Comparison of ENCODE assay signal across 20 cellular contexts in genomic region chr1:16211824-16212223, GRCh38. TPM values are rescaled to one million over a fixed set of nuclear protein-coding genes. Genes with fewer than 3 reads are reported as not detected.
DNase-seq lines count a peak whose midpoint lies in the region; ATAC-seq and TF ChIP-seq lines count a peak whose summit lies in the region.
"Had no signal": no experiment of that assay in that cellular context is flagged by ENCODE, and none has a peak within 500 bp of the region (broad histone marks: within the 10 kb centered on the region; RNA-seq: fewer than 3 reads in every experiment).

No MANE protein-coding gene starts in this region.

- no peak for TF ChIP-seq POLR2A in esophagus squamous epithelium (IDR thresholded peaks at IDR 0.05)
- no peak for TF ChIP-seq POLR2A in thyroid gland (IDR thresholded peaks at IDR 0.05)

- DNase-seq in RWPE2 (ENCODE audit: low spot score) (no peak), esophagus squamous epithelium (lab: John Stamatoyannopoulos, UW) (no peak), thyroid gland (no peak), T-helper 2 cell (no peak), UCSD-AML1 (lab: John Stamatoyannopoulos, UW; ENCODE audit: unreplicated experiment) (no peak)
- DNase-seq: activated CD4-positive, alpha-beta memory T cell treated with anti-CD3 and anti-CD28 coated beads for 36 hours; activated naive CD4-positive, alpha-beta T cell treated with Interleukin-2 at 50 U/mL for 16 hours; activated T-cell treated with anti-CD3 and anti-CD28 coated beads, Interleukin-2, amount 50 U/mL, for 1 hour; CD8-positive, alpha-beta memory T cell; cerebellar nuclear complex; effector CD8-positive, alpha-beta T cell; glutamatergic neuron; GOT3; NCI-H2171 treated with DMSO at 0.1 percent for 48 hours; SHP77; T-cell; tibial artery had no signal

- H3K4me1 ChIP-seq in RWPE2 (ENCODE audit: insufficient read depth, poor library complexity, severe bottlenecking), result peaks cover 6% of the 10 kb centered on the region
- H3K4me1 ChIP-seq in esophagus squamous epithelium, result peaks cover 34 to 93% (median 52%) of the 10 kb centered on the region in 3 donors
- peaks cover 37% of the 10 kb centered on the region for H3K4me1 ChIP-seq in mucosa of stomach (ENCODE audit: control insufficient read depth, insufficient read depth, low read length)
- H3K4me1 ChIP-seq in thyroid gland, result peaks cover 40 to 60% of the 10 kb centered on the region in 2 donors

- TF ChIP-seq CTCF in RWPE2 (IDR thresholded peaks at IDR 0.05; ENCODE audit: poor library complexity, severe bottlenecking) (no peak), esophagus squamous epithelium (IDR thresholded peaks at IDR 0.05) (no peak), thyroid gland (IDR thresholded peaks at IDR 0.05) (no peak)

- H3K27ac ChIP-seq in RWPE2 (ENCODE audit: poor library complexity, severe bottlenecking) (no peak overlapping the region), esophagus squamous epithelium (peak overlapping the region; percentile 2 to 74 (median 71)), thyroid gland (peak overlapping the region; percentile 80 to 88 (median 82))
- H3K27ac ChIP-seq: tibial artery had no signal

- peak overlapping the region; percentile 30 for H3K9ac ChIP-seq in mucosa of stomach (ENCODE audit: low read length)

- 27 to 80% methylated on average over 2 to 4 of the region's 6 CpGs for WGBS in esophagus squamous epithelium, 2 donors
- WGBS in thyroid gland, 2 donors, result 47 to 50% methylated on average over 6 of the region's 6 CpGs

- no peak for ATAC-seq in RWPE2 (ENCODE audit: low read depth)
- no peak for ATAC-seq in GM21360 (IDR thresholded peaks at IDR 0.05; ENCODE audit: unreplicated experiment)
- ATAC-seq: stimulated activated effector memory CD8-positive, alpha-beta T cell treated with anti-CD3 and anti-CD28 coated beads, Interleukin-12 subunit alpha, Interleukin-12 subunit beta, amount 100 ng/mL, for 72 hours; T-cell had no signal

- H3K36me3 ChIP-seq in RWPE2 (ENCODE audit: low read depth) (no peaks in the 10 kb centered on the region), esophagus squamous epithelium (no peaks in the 10 kb centered on the region), mucosa of stomach (ENCODE audit: control insufficient read depth, insufficient read depth, low read length) (no peaks in the 10 kb centered on the region), thyroid gland (no peaks in the 10 kb centered on the region)
- H3K36me3 ChIP-seq: tibial artery had no signal

- H3K27me3 ChIP-seq in RWPE2 (ENCODE audit: insufficient read depth, poor library complexity, severe bottlenecking) (no peaks in the 10 kb centered on the region), esophagus squamous epithelium (no peaks in the 10 kb centered on the region), mucosa of stomach (ENCODE audit: control insufficient read depth, insufficient read depth, low read length) (no peaks in the 10 kb centered on the region), thyroid gland (no peaks in the 10 kb centered on the region)
- H3K27me3 ChIP-seq: tibial artery had no signal

- peak overlapping the region; percentile 20 for H3K4me3 ChIP-seq in RWPE2 (ENCODE audit: severe bottlenecking)
- peak overlapping the region; percentile 27 to 51 (median 40) for H3K4me3 ChIP-seq in esophagus squamous epithelium
- no peak overlapping the region for H3K4me3 ChIP-seq in mucosa of stomach (ENCODE audit: low read length)
- H3K4me3 ChIP-seq in thyroid gland (replicated peaks in 1 of 3), result peak overlapping the region in 1 of 3 donors; percentile 19
- H3K4me3 ChIP-seq: tibial artery had no signal

- intact Hi-C loops in esophagus squamous epithelium (cut with DNase I), result no loop called here
- intact Hi-C loops in thyroid gland (cut with DNase I), result no loop called here

- H3K9me3 ChIP-seq in RWPE2 (ENCODE audit: severe bottlenecking) (no peaks in the 10 kb centered on the region), esophagus squamous epithelium (no peaks in the 10 kb centered on the region), mucosa of stomach (ENCODE audit: control insufficient read depth, low read length) (no peaks in the 10 kb centered on the region), thyroid gland (no peaks in the 10 kb centered on the region)
- H3K9me3 ChIP-seq: tibial artery had no signal

RNA-seq across cellular contexts. Expression of gene ARHGEF19, which starts 0.6 kb away (rescaled TPM):
- total RNA-seq in esophagus squamous epithelium (10 to 100 TPM; 15.8 to 27.1 (median 20.6) TPM), thyroid gland (10 to 100 TPM; 11.9 to 32.3 (median 17.5) TPM)

RNA-seq across cellular contexts. Expression of gene CPLANE2, which starts 25.2 kb away (rescaled TPM):
- total RNA-seq in esophagus squamous epithelium (1 to 10 TPM; 3.6 to 5.6 (median 3.9) TPM), thyroid gland (10 to 100 TPM in 3 of 4 donors, 1 to 10 TPM in 1; 4.3 to 21.8 (median 15.3) TPM)

RNA-seq across cellular contexts. Expression of gene EPHA2, which starts 56.0 kb away (rescaled TPM):
- 100 to 1,000 TPM in 3 of 4 donors, 10 to 100 TPM in 1; 87.5 to 225 (median 137) TPM for total RNA-seq in esophagus squamous epithelium
- total RNA-seq in thyroid gland, result 10 to 100 TPM; 22.3 to 53.2 (median 29.3) TPM
- total RNA-seq: CD8-positive, alpha-beta memory T cell had no signal
